Comparison of ENCODE assay signal across 8 cellular contexts in genomic region chr22:50469377-50470305, GRCh38. TPM values are rescaled to one million over a fixed set of nuclear protein-coding genes. Genes with fewer than 3 reads are reported as not detected.
DNase-seq lines count a peak whose midpoint lies in the region; ATAC-seq and TF ChIP-seq lines count a peak whose summit lies in the region.

No MANE protein-coding gene starts in this region.

- DNase-seq in CD4-positive, CD25-positive, alpha-beta regulatory T cell, result peak; percentile 96 to 100 (median 97)
- DNase-seq in GM19240 (ENCODE audit: insufficient read length, low spot score) (peak; percentile 95), PC-3 (peak; percentile 64), activated T-helper 1 cell treated with Interleukin-2 at 50 U/mL for 16 hours (ENCODE audit: low read depth) (peak; percentile 98), left ventricle myocardium superior (peak; percentile 64), NCI-H1092 treated with DMSO at 0.1 percent for 48 hours (lab: John Stamatoyannopoulos, UW) (no peak)
- DNase-seq in stimulated activated CD8-positive, alpha-beta memory T cell treated with anti-CD3 and anti-CD28 coated beads, Interleukin-12 subunit alpha, Interleukin-12 subunit beta, amount 100 ng/mL, for 1 hour (ENCODE audit: low read depth), result peak; percentile 95

- peaks cover 0 to 72% (median 33%) of the 10 kb centered on the region in 4 donors for H3K4me1 Mint-ChIP-seq in CD4-positive, CD25-positive, alpha-beta regulatory T cell

- H3K4me3 ChIP-seq in CD4-positive, CD25-positive, alpha-beta regulatory T cell (ENCODE audit: low read depth, low read length), result peak overlapping the region; percentile 51
- no peak overlapping the region for H3K4me3 ChIP-seq in PC-3 (ENCODE audit: low read length)

- peak overlapping the region; percentile 83 to 98 (median 92) for H3K4me3 Mint-ChIP-seq in CD4-positive, CD25-positive, alpha-beta regulatory T cell

- no peak overlapping the region for H3K9ac ChIP-seq in PC-3 (ENCODE audit: low read length)

- H2AFZ ChIP-seq in PC-3 (ENCODE audit: low read length), result no peak overlapping the region

- H3K9me2 ChIP-seq in PC-3 (replicated peaks; ENCODE audit: low read length), result no peaks in the 10 kb centered on the region

- peaks cover 48% of the 10 kb centered on the region for H4K20me1 ChIP-seq in PC-3 (ENCODE audit: low read length)

- BruUV-seq in PC-3 (replicated peaks; lab: Mats Ljungman, UMichigan), result no TSS peak

- H3K9me3 Mint-ChIP-seq in CD4-positive, CD25-positive, alpha-beta regulatory T cell, result no peaks in the 10 kb centered on the region

- no peak for TF ChIP-seq CTCF in PC-3 (conservative IDR thresholded peaks at IDR 0.05; ENCODE audit: low read depth, low read length)

- H3K27me3 Mint-ChIP-seq in CD4-positive, CD25-positive, alpha-beta regulatory T cell, result no peaks in the 10 kb centered on the region

- peak overlapping the region; percentile 86 for H3K27ac ChIP-seq in CD4-positive, CD25-positive, alpha-beta regulatory T cell (ENCODE audit: insufficient read depth, low read length, poor library complexity, severe bottlenecking)
- H3K27ac ChIP-seq in PC-3 (ENCODE audit: low read length), result 0 out of 2 replicates have a peak overlapping the region, but pooled peaks have one; percentile 16

- H3K27ac Mint-ChIP-seq in CD4-positive, CD25-positive, alpha-beta regulatory T cell, result peak overlapping the region; percentile 92 to 96 (median 94)

- H3K4me1 ChIP-seq in CD4-positive, CD25-positive, alpha-beta regulatory T cell (ENCODE audit: control insufficient read depth, insufficient read depth, low read length, poor library complexity, severe bottlenecking), result peaks cover 62% of the 10 kb centered on the region
- H3K4me1 ChIP-seq in PC-3 (ENCODE audit: insufficient read depth, low read length), result peaks cover 28% of the 10 kb centered on the region

- peak overlapping the region; percentile 43 for H3K4me2 ChIP-seq in PC-3 (ENCODE audit: low read length)

- peak; percentile 89 to 92 for ATAC-seq in CD4-positive, CD25-positive, alpha-beta regulatory T cell (ENCODE audit: low read depth in 2 of 2)
- ATAC-seq in HG03432 (IDR thresholded peaks at IDR 0.05; ENCODE audit: unreplicated experiment) (peak; percentile 64), PC-3 (peak; percentile 74), left ventricle myocardium superior (peak; percentile 21)

- H3K79me2 ChIP-seq in PC-3 (ENCODE audit: low read length), result peaks cover 58% of the 10 kb centered on the region

- H3K9me3 ChIP-seq in CD4-positive, CD25-positive, alpha-beta regulatory T cell (ENCODE audit: control insufficient read depth in 2 of 2, low read length in 2 of 2), result no peaks in the 10 kb centered on the region
- no peaks in the 10 kb centered on the region for H3K9me3 ChIP-seq in PC-3 (ENCODE audit: low read length)

- H3F3A ChIP-seq in PC-3 (ENCODE audit: low read length, unreplicated experiment), result no peaks in the 10 kb centered on the region

- no peaks in the 10 kb centered on the region for H3K27me3 ChIP-seq in CD4-positive, CD25-positive, alpha-beta regulatory T cell (ENCODE audit: control insufficient read depth, insufficient read depth, low read length)
- H3K27me3 ChIP-seq in PC-3 (ENCODE audit: low read length), result no peaks in the 10 kb centered on the region

- POLR2A ChIA-PET in PC-3 (lab: Charles Lee; ENCODE audit: unreplicated experiment), result interaction anchor here (0.6 kb wide), 1 partner anchor 38 kb away, joined by 5 read pairs; the partner anchor contains the start of genes LMF2 and NCAPH2

- CTCF ChIA-PET in PC-3 (lab: Charles Lee), result no interaction called here

- intact Hi-C loops in PC-3 (cut with micrococcal nuclease), result no loop called here
- intact Hi-C loops in left ventricle myocardium superior (cut with micrococcal nuclease), result no loop called here

- H3K36me3 ChIP-seq in CD4-positive, CD25-positive, alpha-beta regulatory T cell (ENCODE audit: control insufficient read depth, insufficient read depth, low read length), result peaks cover 33% of the 10 kb centered on the region
- H3K36me3 ChIP-seq in PC-3 (ENCODE audit: low read depth, low read length), result no peaks in the 10 kb centered on the region; the same call in none of the 2 replicates

- H3K36me3 Mint-ChIP-seq in CD4-positive, CD25-positive, alpha-beta regulatory T cell, result peaks cover 9% of the 10 kb centered on the region

RNA-seq across cellular contexts. Expression of gene SBF1, which starts 5.2 kb away (rescaled TPM):
- 220 TPM for total RNA-seq in CD4-positive, CD25-positive, alpha-beta regulatory T cell
- 10 to 100 TPM; 16.2 to 29.7 (median 17.6) TPM for polyA plus RNA-seq in CD4-positive, CD25-positive, alpha-beta regulatory T cell
- total RNA-seq in PC-3 (2014; rRNA removed) (48.5 and 67.1 TPM in 2 replicates), left ventricle myocardium superior (55.5 TPM)

RNA-seq across cellular contexts. Expression of gene ADM2, which starts 11.7 kb away (rescaled TPM):
- total RNA-seq in CD4-positive, CD25-positive, alpha-beta regulatory T cell, result 1.9 TPM
- under 1 TPM; 0.06 to 0.95 (median 0.28) TPM for polyA plus RNA-seq in CD4-positive, CD25-positive, alpha-beta regulatory T cell
- 0.98 and 1.8 TPM in 2 replicates for total RNA-seq in PC-3 (2014; rRNA removed)
- not detected for total RNA-seq in left ventricle myocardium superior

RNA-seq across cellular contexts. Expression of gene MIOX, which starts 17.0 kb away (rescaled TPM):
- total RNA-seq in CD4-positive, CD25-positive, alpha-beta regulatory T cell, result not detected
- polyA plus RNA-seq in CD4-positive, CD25-positive, alpha-beta regulatory T cell, result not detected
- total RNA-seq in PC-3 (2014; rRNA removed), result not detected in 2 replicates
- total RNA-seq in left ventricle myocardium superior, result not detected

RNA-seq across cellular contexts. Expression of gene LMF2, which starts 37.9 kb away (rescaled TPM):
- total RNA-seq in CD4-positive, CD25-positive, alpha-beta regulatory T cell, result 113 TPM
- polyA plus RNA-seq in CD4-positive, CD25-positive, alpha-beta regulatory T cell, result 10 to 100 TPM; 21.5 to 24.2 (median 21.7) TPM
- total RNA-seq in PC-3 (2014; rRNA removed) (42.4 and 52.2 TPM in 2 replicates), left ventricle myocardium superior (27.6 TPM)

RNA-seq across cellular contexts. Expression of gene NCAPH2, which starts 38.4 kb away (rescaled TPM):
- 112 TPM for total RNA-seq in CD4-positive, CD25-positive, alpha-beta regulatory T cell
- polyA plus RNA-seq in CD4-positive, CD25-positive, alpha-beta regulatory T cell, result 10 to 100 TPM; 35.8 to 43.6 (median 39.8) TPM
- total RNA-seq in PC-3 (2014; rRNA removed) (75.4 and 92.1 TPM in 2 replicates), left ventricle myocardium superior (30.6 TPM)

Comparison
In these comparisons a context has a peak if more than half of its experiments do, and no peak if none do; other contexts are left out.
1. ATAC-seq: peak in every context shown above with its lines; median percentile 90 in CD4-positive, CD25-positive, alpha-beta regulatory T cell; 74 in PC-3; 64 in HG03432; 21 in left ventricle myocardium superior.